Comparison of ENCODE assay signal across 10 cellular contexts in the genomic region with DNA sequence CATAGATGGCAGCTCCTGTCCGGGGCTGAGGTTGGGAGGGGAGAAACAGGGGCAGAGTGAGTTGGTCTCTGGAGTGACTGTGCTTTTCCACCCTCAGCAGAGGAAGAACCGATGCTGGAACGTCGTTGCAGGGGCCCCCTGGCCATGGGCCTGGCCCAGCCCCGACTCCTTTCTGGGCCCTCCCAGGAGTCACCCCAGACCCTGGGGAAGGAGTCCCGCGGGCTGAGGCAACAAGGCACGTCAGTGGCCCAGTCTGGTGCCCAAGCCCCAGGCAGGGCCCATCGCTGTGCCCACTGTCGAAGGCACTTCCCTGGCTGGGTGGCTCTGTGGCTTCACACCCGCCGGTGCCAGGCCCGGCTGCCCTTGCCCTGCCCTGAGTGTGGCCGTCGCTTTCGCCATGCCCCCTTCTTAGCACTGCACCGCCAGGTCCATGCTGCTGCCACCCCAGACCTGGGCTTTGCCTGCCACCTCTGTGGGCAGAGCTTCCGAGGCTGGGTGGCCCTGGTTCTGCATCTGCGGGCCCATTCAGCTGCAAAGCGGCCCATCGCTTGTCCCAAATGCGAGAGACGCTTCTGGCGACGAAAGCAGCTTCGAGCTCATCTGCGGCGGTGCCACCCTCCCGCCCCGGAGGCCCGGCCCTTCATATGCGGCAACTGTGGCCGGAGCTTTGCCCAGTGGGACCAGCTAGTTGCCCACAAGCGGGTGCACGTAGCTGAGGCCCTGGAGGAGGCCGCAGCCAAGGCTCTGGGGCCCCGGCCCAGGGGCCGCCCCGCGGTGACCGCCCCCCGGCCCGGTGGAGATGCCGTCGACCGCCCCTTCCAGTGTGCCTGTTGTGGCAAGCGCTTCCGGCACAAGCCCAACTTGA. TPM values are rescaled to one million over a fixed set of nuclear protein-coding genes. Genes with fewer than 3 reads are reported as not detected.
A peak's percentile ranks its signal among the peaks of the same experiment; 100 is the strongest.
DNase-seq lines count a peak whose midpoint lies in the region; ATAC-seq and TF ChIP-seq lines count a peak whose summit lies in the region.
"Had no signal": no experiment of that assay in that cellular context is flagged by ENCODE, and none has a peak within 500 bp of the region (broad histone marks: within the 10 kb centered on the region; RNA-seq: fewer than 3 reads in every experiment).

No MANE protein-coding gene starts in this region.

- no TSS peak for BruUV-seq in PC-9 (replicated peaks; lab: Mats Ljungman, UMichigan)

- no peak overlapping the region for H3K4me3 ChIP-seq in BLaER1
- no peak overlapping the region for H3K4me3 ChIP-seq in PC-9
- H3K4me3 ChIP-seq in prostate gland, result no peak overlapping the region

- peak overlapping the region; percentile 100 for H3K4me2 ChIP-seq in BLaER1
- peak overlapping the region; percentile 100; the same call in 1 of the 2 replicates for H3K4me2 ChIP-seq in PC-9

- peaks cover 55% of the 10 kb centered on the region for H3K79me2 ChIP-seq in PC-9 (ENCODE audit: low read depth)

- H3K4me1 ChIP-seq in BLaER1 (peaks cover 78% of the 10 kb centered on the region), PC-9 (replicated peaks; ENCODE audit: insufficient read depth) (peaks cover 31% of the 10 kb centered on the region), prostate gland (replicated peaks) (peaks cover 29% of the 10 kb centered on the region)

- H3K9ac ChIP-seq in BLaER1, result peak overlapping the region; percentile 97

- 86% methylated on average over 43 of the region's 48 CpGs for WGBS in prostate gland

- DNase-seq in PC-9 (no peak), mesenteric fat pad (ENCODE audit: low spot score) (peak; percentile 88), prostate gland (ENCODE audit: low spot score) (no peak)
- DNase-seq: activated CD4-positive, CD25-positive, alpha-beta regulatory T cell treated with anti-CD3 and anti-CD28 coated beads, Interleukin-2, amount 50 U/mL, for 72 hours; amygdala; naive B cell; NCI-H1092 had no signal

- no peak for ATAC-seq in HG03457 (IDR thresholded peaks at IDR 0.05; ENCODE audit: unreplicated experiment)
- ATAC-seq in HG02981 (IDR thresholded peaks at IDR 0.05; ENCODE audit: unreplicated experiment), result no peak

- H3K36me3 ChIP-seq in BLaER1, result peaks cover 61% of the 10 kb centered on the region
- H3K36me3 ChIP-seq in PC-9 (ENCODE audit: low read depth), result peaks cover 23% of the 10 kb centered on the region
- H3K36me3 ChIP-seq in prostate gland, result no peaks in the 10 kb centered on the region

- no peak overlapping the region for H2AFZ ChIP-seq in PC-9

- no peaks in the 10 kb centered on the region for H3K9me2 ChIP-seq in PC-9 (ENCODE audit: insufficient read depth)

- intact Hi-C loops in PC-9 (cut with micrococcal nuclease; ENCODE audit: unreplicated experiment), result no loop called here
- intact Hi-C loops in prostate gland (cut with DNase I), result no loop called here

- no peaks in the 10 kb centered on the region for H3K9me3 ChIP-seq in BLaER1
- no peaks in the 10 kb centered on the region for H3K9me3 ChIP-seq in PC-9 (ENCODE audit: insufficient read depth, low read depth)
- no peaks in the 10 kb centered on the region for H3K9me3 ChIP-seq in prostate gland

- POLR2A ChIA-PET in PC-9 (lab: Charles Lee; ENCODE audit: unreplicated experiment), result no interaction called here

- no peak for TF ChIP-seq POLR2A in prostate gland (IDR thresholded peaks at IDR 0.05)

- CTCF ChIA-PET in PC-9 (lab: Charles Lee), result interaction anchor here (0.6 kb wide), 1 partner anchor 29 kb away, joined by 6 read pairs; no protein-coding TSS in a partner anchor

- H3K27me3 ChIP-seq in BLaER1 (no peaks in the 10 kb centered on the region), PC-9 (ENCODE audit: insufficient read depth, low read depth) (no peaks in the 10 kb centered on the region), prostate gland (replicated peaks; ENCODE audit: insufficient read depth) (no peaks in the 10 kb centered on the region)

- H4K20me1 ChIP-seq in BLaER1, result peaks cover 69% of the 10 kb centered on the region
- peaks cover 34% of the 10 kb centered on the region for H4K20me1 ChIP-seq in PC-9 (ENCODE audit: insufficient read depth)

- H3F3A ChIP-seq in PC-9 (ENCODE audit: insufficient read depth, low read depth), result peaks cover 51% of the 10 kb centered on the region

- TF ChIP-seq CTCF in PC-9 (conservative IDR thresholded peaks at IDR 0.05) (no peak), prostate gland (IDR thresholded peaks at IDR 0.05) (no peak)

- H3K27ac ChIP-seq in BLaER1, result peak overlapping the region; percentile 100
- H3K27ac ChIP-seq in PC-9, result no peak overlapping the region
- peak overlapping the region in 1 of 2 donors; percentile 95 for H3K27ac ChIP-seq in prostate gland

RNA-seq across cellular contexts. Expression of a gene that starts 2.7 kb away (rescaled TPM):
- total RNA-seq in PC-9 (2021) (172 and 174 TPM in 2 replicates), mesenteric fat pad (82.1 TPM), prostate gland (100 to 1,000 TPM; 150 to 171 TPM)

RNA-seq across cellular contexts. Expression of a gene that starts 7.8 kb away (rescaled TPM):
- total RNA-seq in PC-9 (2021) (3.1 and 3.4 TPM in 2 replicates), mesenteric fat pad (1.6 TPM), prostate gland (10 to 100 TPM; 14.4 to 14.8 TPM)

RNA-seq across cellular contexts. Expression of a gene that starts 29.9 kb away (rescaled TPM):
- total RNA-seq in PC-9 (2021), result not detected in 2 replicates
- 210 TPM for total RNA-seq in mesenteric fat pad
- total RNA-seq in prostate gland, result 10 to 100 TPM; 98.8 to 99.8 TPM

RNA-seq across cellular contexts. Expression of a gene that starts 48.0 kb away (rescaled TPM):
- 24.1 and 34.5 TPM in 2 replicates for total RNA-seq in PC-9 (2021)
- 2.6 TPM for total RNA-seq in mesenteric fat pad
- total RNA-seq in prostate gland, result 10 to 100 TPM; 10.7 to 15.1 TPM

RNA-seq across cellular contexts. Expression of a gene that starts 48.2 kb away (rescaled TPM):
- total RNA-seq in PC-9 (2021) (34.8 and 42.3 TPM in 2 replicates), mesenteric fat pad (3.9 TPM), prostate gland (10 to 100 TPM; 25.8 to 34.4 TPM)

Comparison
In these comparisons a context has a peak if more than half of its experiments do, and no peak if none do; other contexts are left out.
1. RNA of a gene that starts 29.9 kb away (total RNA-seq): 210 TPM in mesenteric fat pad (single experiment) and 98.8 to 99.8 TPM in prostate gland; not detected in PC-9; every median in the first group is over 10 times any median in the second.